26 cellular contexts compared by ENCODE assay signal in the genomic region with DNA sequence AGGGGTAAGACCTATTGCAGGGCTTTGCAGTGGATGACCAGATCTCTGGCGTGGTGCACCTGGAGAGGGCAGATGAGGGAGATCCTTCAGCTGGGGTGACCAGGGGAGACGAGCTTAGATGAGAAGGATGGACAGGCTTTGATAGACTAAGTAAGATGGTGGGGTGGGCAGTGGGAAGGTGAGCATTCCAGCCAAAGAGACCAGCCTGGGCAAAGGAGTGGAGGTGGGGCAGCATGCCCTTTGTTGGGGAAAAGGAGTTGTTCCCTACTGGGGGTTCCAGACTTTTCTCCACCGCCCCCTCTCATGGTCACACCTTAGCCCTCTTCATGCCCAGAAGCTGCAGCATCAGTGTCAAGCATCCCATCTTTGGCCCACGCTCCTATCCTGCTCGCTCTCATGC. TPM values are rescaled to one million over a fixed set of nuclear protein-coding genes. Genes with fewer than 3 reads are reported as not detected.
"Had no signal": no experiment of that assay in that cellular context is flagged by ENCODE, and none has a peak within 500 bp of the region (broad histone marks: within the 10 kb centered on the region; RNA-seq: fewer than 3 reads in every experiment).

No MANE protein-coding gene starts in this region.

- H3K4me2 ChIP-seq: smooth muscle cell had no signal

- H3K27ac Mint-ChIP-seq: activated B cell treated with CpG ODN at 0.5 μM for 24 hours; activated CD8-positive, alpha-beta T cell treated with anti-CD3 and anti-CD28 coated beads for 36 hours; activated naive CD4-positive, alpha-beta T cell treated with anti-CD3 and anti-CD28 coated beads, Interleukin-2, amount 50 U/mL, for 72 hours; activated T-helper 17 cell treated with anti-CD3 and anti-CD28 coated beads, Interleukin-2, amount 50 U/mL, for 72 hours; nephron; T-cell had no signal

- H3K4me1 Mint-ChIP-seq: activated B cell treated with CpG ODN at 0.5 μM for 24 hours had no signal

- H3K27ac ChIP-seq: epithelial cell of prostate, esophagus squamous epithelium, pancreas, right atrium auricular region, tibial nerve had no signal

- H3K9me3 ChIP-seq: esophagus squamous epithelium, heart right ventricle, pancreas, right atrium auricular region, tibial nerve had no signal

- H3K27me3 ChIP-seq: esophagus squamous epithelium, heart right ventricle, pancreas, right atrium auricular region, tibial nerve had no signal

- DNase-seq: activated B cell treated with CpG ODN at 0.5 μM for 24 hours; activated CD4-positive, alpha-beta T cell treated with anti-CD3 and anti-CD28 coated beads, Interleukin-2, amount 50 U/mL, for 1 hour; activated CD8-positive, alpha-beta T cell treated with anti-CD3 and anti-CD28 coated beads for 36 hours; activated T-cell treated with anti-CD3 and anti-CD28 coated beads, Interleukin-2, amount 50 U/mL, for 4 hours; effector CD8-positive, alpha-beta T cell; esophagus squamous epithelium; foreskin melanocyte; heart right ventricle; left ventricle myocardium superior; stimulated activated CD4-positive, alpha-beta T cell treated with anti-CD3 and anti-CD28 coated beads, Interleukin-1b, Interleukin-23, amount 100 ng/mL, for 48 hours; stimulated activated naive CD4-positive, alpha-beta T cell treated with Interleukin-2 at 50 U/mL for 16 hours; T-cell had no signal

- FAIRE-seq: bronchial epithelial cell, colon, endometrium, islet of Langerhans, pancreas, urothelium cell line had no signal

- H3K9me3 Mint-ChIP-seq: activated B cell treated with CpG ODN at 0.5 μM for 24 hours; activated CD8-positive, alpha-beta T cell treated with anti-CD3 and anti-CD28 coated beads for 36 hours; activated naive CD4-positive, alpha-beta T cell treated with anti-CD3 and anti-CD28 coated beads, Interleukin-2, amount 50 U/mL, for 72 hours; activated T-cell treated with anti-CD3 and anti-CD28 coated beads, Interleukin-2, amount 50 U/mL, for 4 hours; activated T-helper 17 cell treated with anti-CD3 and anti-CD28 coated beads, Interleukin-2, amount 50 U/mL, for 72 hours; nephron; T-cell had no signal

- H3K36me3 Mint-ChIP-seq: activated naive CD4-positive, alpha-beta T cell treated with anti-CD3 and anti-CD28 coated beads, Interleukin-2, amount 50 U/mL, for 72 hours; T-cell had no signal

- H3K4me3 Mint-ChIP-seq: activated B cell treated with CpG ODN at 0.5 μM for 24 hours; activated CD8-positive, alpha-beta T cell treated with anti-CD3 and anti-CD28 coated beads for 36 hours; activated T-cell treated with anti-CD3 and anti-CD28 coated beads, Interleukin-2, amount 50 U/mL, for 4 hours; activated T-helper 17 cell treated with anti-CD3 and anti-CD28 coated beads, Interleukin-2, amount 50 U/mL, for 72 hours; nephron; T-cell had no signal

- ATAC-seq: activated CD8-positive, alpha-beta T cell treated with anti-CD3 and anti-CD28 coated beads for 36 hours; activated naive CD4-positive, alpha-beta T cell treated with anti-CD3 and anti-CD28 coated beads, Interleukin-2, amount 50 U/mL, for 72 hours; activated T-cell treated with anti-CD3 and anti-CD28 coated beads, Interleukin-2, amount 50 U/mL, for 4 hours; activated T-helper 17 cell treated with anti-CD3 and anti-CD28 coated beads, Interleukin-2, amount 50 U/mL, for 72 hours; pancreas; T-cell had no signal

- H3K4me3 ChIP-seq: esophagus squamous epithelium, heart right ventricle, pancreas, right atrium auricular region, smooth muscle cell, tibial nerve had no signal

- H3K36me3 ChIP-seq: esophagus squamous epithelium, heart right ventricle, right atrium auricular region, tibial nerve had no signal

RNA-seq across cellular contexts. Expression of a gene that starts 45.4 kb away (rescaled TPM):
- total RNA-seq: activated CD8-positive, alpha-beta T cell treated with anti-CD3 and anti-CD28 coated beads for 36 hours; activated naive CD4-positive, alpha-beta T cell treated with anti-CD3 and anti-CD28 coated beads, Interleukin-2, amount 50 U/mL, for 72 hours; T-helper 2 cell treated with Interferon-gamma antibody and Interleukin-4, amounts not matched to agents 100 ng/mL and 5 ng/mL, for 36 hours had no signal
